In the genomic region with DNA sequence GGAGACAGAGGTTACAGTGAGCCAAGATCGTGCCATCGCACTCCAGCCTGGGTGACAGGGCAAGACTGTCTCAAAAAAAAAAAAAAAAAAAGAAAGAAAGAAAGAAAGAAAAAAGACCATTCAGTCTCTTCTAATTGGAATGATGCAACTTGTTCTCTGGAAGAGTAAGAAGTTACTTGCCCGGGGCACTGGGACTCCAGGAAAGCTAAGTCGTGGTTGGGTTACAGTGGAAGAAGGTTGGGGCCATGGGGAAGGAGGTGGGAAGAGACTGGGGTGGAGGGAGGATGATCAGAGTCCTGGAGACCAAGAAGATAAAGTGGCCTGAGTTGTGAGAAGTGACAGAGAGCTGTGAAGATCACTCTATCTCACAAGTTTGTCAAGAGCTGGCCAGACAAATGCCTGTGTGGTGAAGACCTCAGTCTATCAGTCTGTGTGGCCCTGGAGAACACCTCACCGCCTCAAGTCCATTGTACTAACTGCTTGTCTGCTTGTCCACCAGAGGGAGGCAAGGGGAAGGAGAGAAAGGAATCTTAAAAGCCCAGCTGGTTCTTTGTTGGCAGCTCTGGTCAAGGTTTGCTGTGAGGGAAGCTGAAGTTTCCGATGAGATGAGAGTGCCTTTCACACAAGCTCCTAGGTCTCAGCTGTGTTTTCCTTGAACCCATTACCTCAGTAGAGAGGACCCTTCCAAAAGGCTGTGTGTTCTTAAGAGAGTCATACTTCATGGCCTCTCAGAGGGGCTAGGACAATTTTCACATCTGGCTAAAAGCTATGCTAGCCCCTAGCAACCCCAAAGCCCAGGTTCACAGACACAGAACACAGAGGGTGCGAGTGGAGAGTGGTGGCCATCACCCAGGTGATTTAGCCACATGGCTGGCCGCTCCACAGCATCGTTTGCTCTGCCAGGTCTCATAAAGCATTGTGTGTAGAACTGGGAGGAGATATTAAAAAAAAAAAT, we compare ENCODE assay signal across 8 cellular contexts.
DNase-seq lines count a peak whose midpoint lies in the region; ATAC-seq lines count a peak whose summit lies in the region.

No MANE protein-coding gene starts in this region.

- H3K4me3 Mint-ChIP-seq in activated T-helper 17 cell treated with anti-CD3 and anti-CD28 coated beads, Interleukin-2, amount 50 U/mL, for 72 hours = no peak overlapping the region

- no peak overlapping the region for H3K27ac Mint-ChIP-seq in activated T-helper 17 cell treated with anti-CD3 and anti-CD28 coated beads, Interleukin-2, amount 50 U/mL, for 72 hours

- H3K4me1 Mint-ChIP-seq in activated T-helper 17 cell treated with anti-CD3 and anti-CD28 coated beads, Interleukin-2, amount 50 U/mL, for 72 hours = no peaks in the 10 kb centered on the region

- ATAC-seq in HG02642 (IDR thresholded peaks at IDR 0.05; ENCODE audit: poor library complexity, unreplicated experiment) (peak; percentile 77), GM21381 (IDR thresholded peaks at IDR 0.05; ENCODE audit: unreplicated experiment) (no peak)
- ATAC-seq in activated T-helper 17 cell treated with anti-CD3 and anti-CD28 coated beads, Interleukin-2, amount 50 U/mL, for 72 hours (replicated peaks) = no peak

- peak; percentile 58 for DNase-seq in DMS114 treated with DMSO at 0.1 percent for 48 hours (lab: John Stamatoyannopoulos, UW; ENCODE audit: unreplicated experiment)
- DNase-seq in NOMO-1 treated with dmso at 0.1 percent for 144 hours (lab: John Stamatoyannopoulos, UW; ENCODE audit: unreplicated experiment) = peak; percentile 53
- DNase-seq in dermis blood vessel endothelial cell = peak; percentile 83
- DNase-seq in medulla oblongata (ENCODE audit: extremely low spot score) = peak; percentile 86
- no peak for DNase-seq in NCI-H510A (lab: John Stamatoyannopoulos, UW)

- H3K9me3 Mint-ChIP-seq in activated T-helper 17 cell treated with anti-CD3 and anti-CD28 coated beads, Interleukin-2, amount 50 U/mL, for 72 hours = no peaks in the 10 kb centered on the region

- H3K36me3 Mint-ChIP-seq in activated T-helper 17 cell treated with anti-CD3 and anti-CD28 coated beads, Interleukin-2, amount 50 U/mL, for 72 hours (ENCODE audit: low read depth) = no peaks in the 10 kb centered on the region

- H3K27me3 Mint-ChIP-seq in activated T-helper 17 cell treated with anti-CD3 and anti-CD28 coated beads, Interleukin-2, amount 50 U/mL, for 72 hours = no peaks in the 10 kb centered on the region
